28 cellular contexts compared by ENCODE assay signal in genomic region chr12:88726806-88727722, GRCh38.
DNase-seq lines count a peak whose midpoint lies in the region; ATAC-seq and TF ChIP-seq lines count a peak whose summit lies in the region.
"Had no signal": no experiment of that assay in that cellular context is flagged by ENCODE, and none has a peak within 500 bp of the region (broad histone marks: within the 10 kb centered on the region; RNA-seq: fewer than 3 reads in every experiment).

No MANE protein-coding gene starts in this region.

- H3K4me3 ChIP-seq in AG10803 (ENCODE audit: low read length): no peak overlapping the region
- H3K4me3 ChIP-seq in foreskin fibroblast (ENCODE audit: low read depth in 1 of 2, low read length in 2 of 2): no peak overlapping the region
- H3K4me3 ChIP-seq: adrenal gland, dorsolateral prefrontal cortex, left lung, skin epidermis, tibial artery had no signal

- no peak for TF ChIP-seq CTCF in AG10803 (conservative IDR thresholded peaks at IDR 0.05; ENCODE audit: low read length)
- TF ChIP-seq CTCF in VCaP (conservative IDR thresholded peaks at IDR 0.05): no peak
- no peak for TF ChIP-seq CTCF in foreskin fibroblast (IDR thresholded peaks at IDR 0.05; ENCODE audit: low read depth, low read length)

- peak; percentile 38 for DNase-seq in AG10803 (ENCODE audit: low read depth)
- DNase-seq in HS-5 (ENCODE audit: low read depth): peak; percentile 45
- DNase-seq in foreskin fibroblast: peak; percentile 55 to 71
- no peak for DNase-seq in activated gamma-delta T cell treated with Interleukin-2 at 50 U/mL for 16 hours
- DNase-seq: ACHN; activated CD4-positive, alpha-beta T cell treated with anti-CD3 and anti-CD28 coated beads, Interleukin-2, amount 50 U/mL, for 1 hour; activated effector memory CD4-positive, alpha-beta T cell treated with anti-CD3 and anti-CD28 coated beads, Interleukin-2, amount 50 U/mL, for 16 hours; adrenal gland; central memory CD4-positive, alpha-beta T cell; DMS 273 treated with DMSO at 0.1 percent for 48 hours; dorsolateral prefrontal cortex; GOT3; left lung; midbrain; NCI-H1436; NCI-H2171 treated with DMSO at 0.1 percent for 48 hours; NCI-H69; posterior cingulate gyrus; SIG-M5; stimulated activated CD4-positive, alpha-beta T cell treated with anti-CD3 and anti-CD28 coated beads, Interleukin-2, amount 100 ng/mL, for 48 hours; stimulated activated naive CD8-positive, alpha-beta T cell treated with anti-CD3 and anti-CD28 coated beads, Interleukin-15, Interleukin-2, amounts not matched to agents 100 U/mL and 50 U/mL, for 24 hours; T-helper 1 cell; tibial artery had no signal

- ATAC-seq in HG03520 (IDR thresholded peaks at IDR 0.05; ENCODE audit: unreplicated experiment): no peak
- ATAC-seq in activated CD4-positive, CD25-positive, alpha-beta regulatory T cell treated with anti-CD3 and anti-CD28 coated beads, Interleukin-2, amount 50 U/mL, for 24 hours: no peak
- ATAC-seq in HG03159 (IDR thresholded peaks at IDR 0.05; ENCODE audit: unreplicated experiment): no peak
- ATAC-seq: left lung; stimulated activated naive CD8-positive, alpha-beta T cell treated with anti-CD3 and anti-CD28 coated beads, Interleukin-15, Interleukin-2, amounts not matched to agents 100 U/mL and 50 U/mL, for 24 hours had no signal

- peak overlapping the region; percentile 24; the same call in 1 of the 2 replicates for H3K27ac ChIP-seq in VCaP
- H3K27ac ChIP-seq: adrenal gland, dorsolateral prefrontal cortex, left lung, skin epidermis, tibial artery had no signal
